7 cellular contexts compared by ENCODE assay signal in the genomic region with DNA sequence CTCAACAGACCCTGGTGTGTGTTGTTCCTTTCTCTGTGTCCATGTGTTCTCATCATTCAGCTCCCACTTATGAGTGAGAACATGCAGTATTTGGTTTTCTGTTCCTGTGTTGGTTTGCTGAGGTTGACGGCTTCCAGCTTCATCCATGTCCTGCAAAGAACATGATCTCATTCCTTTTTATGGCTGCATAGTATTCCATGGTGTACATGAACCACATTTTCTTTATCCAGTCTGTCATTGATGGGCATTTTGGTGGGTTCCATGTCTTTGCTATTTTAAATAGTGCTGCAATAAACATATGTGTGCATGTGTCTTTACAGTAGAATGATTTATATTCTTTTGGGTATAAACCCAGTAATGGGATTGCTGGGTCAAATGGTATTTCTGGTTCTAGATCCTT.
DNase-seq lines count a peak whose midpoint lies in the region; ATAC-seq lines count a peak whose summit lies in the region.
"Not testable (repeated sequence)": the region's sequence is repeated elsewhere in the genome, so short reads cannot be mapped to it uniquely, and the experiment has no call there.

No MANE protein-coding gene starts in this region.

- intact Hi-C loops in activated CD4-positive, alpha-beta memory T cell treated with anti-CD3 and anti-CD28 coated beads for 36 hours (cut with micrococcal nuclease): loop anchor here (1.0 kb wide), 2 partner anchors 8 to 9 kb away; no protein-coding TSS in a partner anchor
- intact Hi-C loops in activated T-helper 1 cell treated with anti-CD3 and anti-CD28 coated beads, Interleukin-12 subunit alpha, Interleukin-12 subunit beta, Interleukin-2, Interleukin-4 antibody, amounts not matched to agents 30 ng/mL and 10 ng/mL and 1 ng/mL, durations not matched to agents 14 hours and 24 hours and 36 hours (cut with micrococcal nuclease): loop anchor here (1.0 to 2.0 kb wide), 3 partner anchors 9 to 22 kb away; no protein-coding TSS in a partner anchor

- H3K4me3 ChIP-seq in CD8-positive, alpha-beta memory T cell (ENCODE audit: low read length); effector memory CD4-positive, alpha-beta T cell (ENCODE audit: insufficient read depth, low read depth, low read length, poor library complexity, severe bottlenecking): not testable (repeated sequence)

- H3K27ac ChIP-seq in CD8-positive, alpha-beta memory T cell (ENCODE audit: low read depth, low read length): not testable (repeated sequence)
- H3K27ac ChIP-seq in effector memory CD4-positive, alpha-beta T cell (ENCODE audit: insufficient read depth, low read length, poor library complexity, severe bottlenecking): peak overlapping the region; percentile 61

- not testable (repeated sequence) for H3K9me3 ChIP-seq in CD8-positive, alpha-beta memory T cell (ENCODE audit: low read length); effector memory CD4-positive, alpha-beta T cell (ENCODE audit: control insufficient read depth, low read length)

- not testable (repeated sequence) for H3K27me3 Mint-ChIP-seq in CD8-positive, alpha-beta memory T cell; T-helper 1 cell treated with Interleukin-12 subunit alpha and Interleukin-12 subunit beta and Interleukin-4 antibody, amounts not matched to agents 30 μg/mL and 1 μg/mL, for 36 hours (ENCODE audit: low read depth); activated CD4-positive, alpha-beta memory T cell treated with anti-CD3 and anti-CD28 coated beads for 36 hours; activated T-helper 1 cell treated with anti-CD3 and anti-CD28 coated beads, Interleukin-12 subunit alpha, Interleukin-12 subunit beta, Interleukin-2, Interleukin-4 antibody, amounts not matched to agents 30 ng/mL and 10 ng/mL and 1 ng/mL, durations not matched to agents 14 hours and 24 hours and 36 hours (ENCODE audit: insufficient read depth); stimulated activated naive CD8-positive, alpha-beta T cell treated with anti-CD3 and anti-CD28 coated beads, Interleukin-15, Interleukin-2, amounts not matched to agents 100 ng/mL and 50 ng/mL, for 24 hours

- H3K36me3 Mint-ChIP-seq in CD8-positive, alpha-beta memory T cell: peaks cover 4 to 17% (median 4%) of the 10 kb centered on the region in 3 donors
- peaks cover 22% of the 10 kb centered on the region for H3K36me3 Mint-ChIP-seq in T-helper 1 cell treated with Interleukin-12 subunit alpha and Interleukin-12 subunit beta and Interleukin-4 antibody, amounts not matched to agents 30 μg/mL and 1 μg/mL, for 36 hours (ENCODE audit: low read depth)
- H3K36me3 Mint-ChIP-seq in activated CD4-positive, alpha-beta memory T cell treated with anti-CD3 and anti-CD28 coated beads for 36 hours: peaks cover 12% of the 10 kb centered on the region
- peaks cover 32% of the 10 kb centered on the region for H3K36me3 Mint-ChIP-seq in activated T-helper 1 cell treated with anti-CD3 and anti-CD28 coated beads, Interleukin-12 subunit alpha, Interleukin-12 subunit beta, Interleukin-2, Interleukin-4 antibody, amounts not matched to agents 30 ng/mL and 10 ng/mL and 1 ng/mL, durations not matched to agents 14 hours and 24 hours and 36 hours (ENCODE audit: low read depth)
- peaks cover 29 to 49% of the 10 kb centered on the region in 2 donors for H3K36me3 Mint-ChIP-seq in activated naive CD4-positive, alpha-beta T cell treated with anti-CD3 and anti-CD28 coated beads, Interleukin-2, amount 50 U/mL, for 72 hours
- peaks cover 43% of the 10 kb centered on the region for H3K36me3 Mint-ChIP-seq in stimulated activated naive CD8-positive, alpha-beta T cell treated with anti-CD3 and anti-CD28 coated beads, Interleukin-15, Interleukin-2, amounts not matched to agents 100 ng/mL and 50 ng/mL, for 24 hours (ENCODE audit: low read depth)

- peak overlapping the region in 7 of 8 donors; percentile 63 to 98 (median 91) for H3K27ac Mint-ChIP-seq in CD8-positive, alpha-beta memory T cell
- H3K27ac Mint-ChIP-seq in T-helper 1 cell treated with Interleukin-12 subunit alpha and Interleukin-12 subunit beta and Interleukin-4 antibody, amounts not matched to agents 30 μg/mL and 1 μg/mL, for 36 hours: peak overlapping the region; percentile 49
- peak overlapping the region; percentile 76 for H3K27ac Mint-ChIP-seq in activated CD4-positive, alpha-beta memory T cell treated with anti-CD3 and anti-CD28 coated beads for 36 hours
- peak overlapping the region; percentile 68 for H3K27ac Mint-ChIP-seq in activated T-helper 1 cell treated with anti-CD3 and anti-CD28 coated beads, Interleukin-12 subunit alpha, Interleukin-12 subunit beta, Interleukin-2, Interleukin-4 antibody, amounts not matched to agents 30 ng/mL and 10 ng/mL and 1 ng/mL, durations not matched to agents 14 hours and 24 hours and 36 hours
- H3K27ac Mint-ChIP-seq in activated naive CD4-positive, alpha-beta T cell treated with anti-CD3 and anti-CD28 coated beads, Interleukin-2, amount 50 U/mL, for 72 hours: peak overlapping the region; percentile 86 to 96
- peak overlapping the region; percentile 66 for H3K27ac Mint-ChIP-seq in stimulated activated naive CD8-positive, alpha-beta T cell treated with anti-CD3 and anti-CD28 coated beads, Interleukin-15, Interleukin-2, amounts not matched to agents 100 ng/mL and 50 ng/mL, for 24 hours

- not testable (repeated sequence) for DNase-seq in CD8-positive, alpha-beta memory T cell; activated CD4-positive, alpha-beta memory T cell treated with anti-CD3 and anti-CD28 coated beads for 36 hours; activated T-helper 1 cell treated with anti-CD3 and anti-CD28 coated beads, Interleukin-12 subunit alpha, Interleukin-12 subunit beta, Interleukin-2, Interleukin-4 antibody, amounts not matched to agents 30 ng/mL and 10 ng/mL and 1 ng/mL, durations not matched to agents 14 hours and 24 hours and 36 hours (ENCODE audit: low spot score); activated naive CD4-positive, alpha-beta T cell treated with anti-CD3 and anti-CD28 coated beads, Interleukin-2, amount 50 U/mL, for 72 hours (ENCODE audit: low spot score in 2 of 2); effector memory CD4-positive, alpha-beta T cell

- peak overlapping the region in 2 of 7 donors; percentile 30 to 43 for H3K4me3 Mint-ChIP-seq in CD8-positive, alpha-beta memory T cell
- H3K4me3 Mint-ChIP-seq in T-helper 1 cell treated with Interleukin-12 subunit alpha and Interleukin-12 subunit beta and Interleukin-4 antibody, amounts not matched to agents 30 μg/mL and 1 μg/mL, for 36 hours; activated CD4-positive, alpha-beta memory T cell treated with anti-CD3 and anti-CD28 coated beads for 36 hours; activated T-helper 1 cell treated with anti-CD3 and anti-CD28 coated beads, Interleukin-12 subunit alpha, Interleukin-12 subunit beta, Interleukin-2, Interleukin-4 antibody, amounts not matched to agents 30 ng/mL and 10 ng/mL and 1 ng/mL, durations not matched to agents 14 hours and 24 hours and 36 hours; stimulated activated naive CD8-positive, alpha-beta T cell treated with anti-CD3 and anti-CD28 coated beads, Interleukin-15, Interleukin-2, amounts not matched to agents 100 ng/mL and 50 ng/mL, for 24 hours: not testable (repeated sequence)

- not testable (repeated sequence) for H3K27me3 ChIP-seq in CD8-positive, alpha-beta memory T cell (ENCODE audit: insufficient read depth, low read length, poor library complexity, severe bottlenecking); effector memory CD4-positive, alpha-beta T cell (replicated peaks; ENCODE audit: control insufficient read depth, insufficient read depth, low read length, poor library complexity, severe bottlenecking)

- ATAC-seq in activated naive CD4-positive, alpha-beta T cell treated with anti-CD3 and anti-CD28 coated beads, Interleukin-2, amount 50 U/mL, for 72 hours: not testable (repeated sequence)

- H3K4me1 ChIP-seq in CD8-positive, alpha-beta memory T cell (ENCODE audit: insufficient read depth, low read length): peaks cover 46% of the 10 kb centered on the region
- H3K4me1 ChIP-seq in effector memory CD4-positive, alpha-beta T cell (ENCODE audit: control insufficient read depth, insufficient read depth, low read length, poor library complexity, severe bottlenecking): peaks cover 14% of the 10 kb centered on the region

- POLR2A ChIA-PET in CD8-positive, alpha-beta memory T cell (lab: Charles Lee): interaction anchor here (0.7 kb wide), 1 partner anchor 89 kb away, joined by 6 read pairs; no protein-coding TSS in a partner anchor
- POLR2A ChIA-PET in activated CD4-positive, alpha-beta memory T cell treated with anti-CD3 and anti-CD28 coated beads for 36 hours (lab: Charles Lee): not testable (repeated sequence)

- CTCF ChIA-PET in CD8-positive, alpha-beta memory T cell (lab: Charles Lee): not testable (repeated sequence)
- CTCF ChIA-PET in activated CD4-positive, alpha-beta memory T cell treated with anti-CD3 and anti-CD28 coated beads for 36 hours (lab: Charles Lee): interaction anchor here (1.4 kb wide), 1 partner anchor 24 kb away, joined by 3 read pairs; no protein-coding TSS in a partner anchor

- H3K9me3 Mint-ChIP-seq in CD8-positive, alpha-beta memory T cell; activated CD4-positive, alpha-beta memory T cell treated with anti-CD3 and anti-CD28 coated beads for 36 hours: not testable (repeated sequence)
- H3K9me3 Mint-ChIP-seq in T-helper 1 cell treated with Interleukin-12 subunit alpha and Interleukin-12 subunit beta and Interleukin-4 antibody, amounts not matched to agents 30 μg/mL and 1 μg/mL, for 36 hours: peaks cover 11% of the 10 kb centered on the region
- H3K9me3 Mint-ChIP-seq in activated T-helper 1 cell treated with anti-CD3 and anti-CD28 coated beads, Interleukin-12 subunit alpha, Interleukin-12 subunit beta, Interleukin-2, Interleukin-4 antibody, amounts not matched to agents 30 ng/mL and 10 ng/mL and 1 ng/mL, durations not matched to agents 14 hours and 24 hours and 36 hours: peaks cover 35% of the 10 kb centered on the region
- peaks cover 12 to 21% of the 10 kb centered on the region in 2 donors for H3K9me3 Mint-ChIP-seq in activated naive CD4-positive, alpha-beta T cell treated with anti-CD3 and anti-CD28 coated beads, Interleukin-2, amount 50 U/mL, for 72 hours
- H3K9me3 Mint-ChIP-seq in stimulated activated naive CD8-positive, alpha-beta T cell treated with anti-CD3 and anti-CD28 coated beads, Interleukin-15, Interleukin-2, amounts not matched to agents 100 ng/mL and 50 ng/mL, for 24 hours: peaks cover 13% of the 10 kb centered on the region

- H3K4me1 Mint-ChIP-seq in CD8-positive, alpha-beta memory T cell: peaks cover 36 to 67% (median 55%) of the 10 kb centered on the region in 3 donors
- peaks cover 54% of the 10 kb centered on the region for H3K4me1 Mint-ChIP-seq in T-helper 1 cell treated with Interleukin-12 subunit alpha and Interleukin-12 subunit beta and Interleukin-4 antibody, amounts not matched to agents 30 μg/mL and 1 μg/mL, for 36 hours (ENCODE audit: low read depth)
- H3K4me1 Mint-ChIP-seq in activated CD4-positive, alpha-beta memory T cell treated with anti-CD3 and anti-CD28 coated beads for 36 hours (ENCODE audit: low read depth): peaks cover 66% of the 10 kb centered on the region
- peaks cover 62% of the 10 kb centered on the region for H3K4me1 Mint-ChIP-seq in activated T-helper 1 cell treated with anti-CD3 and anti-CD28 coated beads, Interleukin-12 subunit alpha, Interleukin-12 subunit beta, Interleukin-2, Interleukin-4 antibody, amounts not matched to agents 30 ng/mL and 10 ng/mL and 1 ng/mL, durations not matched to agents 14 hours and 24 hours and 36 hours (ENCODE audit: low read depth)
- peaks cover 84% of the 10 kb centered on the region for H3K4me1 Mint-ChIP-seq in stimulated activated naive CD8-positive, alpha-beta T cell treated with anti-CD3 and anti-CD28 coated beads, Interleukin-15, Interleukin-2, amounts not matched to agents 100 ng/mL and 50 ng/mL, for 24 hours (ENCODE audit: low read depth)

- not testable (repeated sequence) for H3K36me3 ChIP-seq in CD8-positive, alpha-beta memory T cell (ENCODE audit: insufficient read depth, low read length); effector memory CD4-positive, alpha-beta T cell (ENCODE audit: control insufficient read depth, insufficient read depth, low read length)
